Comparison of ENCODE assay signal across 18 cellular contexts in the genomic region with DNA sequence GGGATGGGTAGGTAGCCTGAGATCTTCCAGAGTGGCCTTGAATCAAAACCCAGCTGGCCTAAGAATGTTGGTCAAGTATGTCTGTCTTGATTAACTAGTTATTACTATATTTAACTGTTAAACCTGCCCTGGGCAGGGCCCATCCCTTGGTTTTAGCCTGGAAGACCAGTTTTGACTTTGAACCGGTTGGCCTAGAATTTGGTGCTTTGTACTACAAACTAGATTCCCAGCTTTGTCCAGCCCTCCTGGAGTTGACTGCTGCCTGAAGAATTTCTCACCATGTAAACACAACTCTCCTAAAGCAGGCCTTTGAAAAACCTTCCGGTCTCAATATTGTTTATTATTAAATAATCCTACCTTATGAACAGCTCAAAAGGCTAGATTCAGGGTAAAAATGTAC. TPM values are rescaled to one million over a fixed set of nuclear protein-coding genes. Genes with fewer than 3 reads are reported as not detected.
DNase-seq lines count a peak whose midpoint lies in the region; FAIRE-seq and TF ChIP-seq lines count a peak whose summit lies in the region.
"Had no signal": no experiment of that assay in that cellular context is flagged by ENCODE, and none has a peak within 500 bp of the region (broad histone marks: within the 10 kb centered on the region; RNA-seq: fewer than 3 reads in every experiment).

No MANE protein-coding gene starts in this region.

- TF ChIP-seq CTCF in bronchial epithelial cell (IDR thresholded peaks at IDR 0.05; ENCODE audit: insufficient read depth, low read length, severe bottlenecking) (no peak), GM20000 (IDR thresholded peaks at IDR 0.05; ENCODE audit: extremely low read depth, missing control alignments) (no peak)

- H3K9ac ChIP-seq in BLaER1 treated with 17β-estradiol and CSF1 and Interleukin-3, amounts not matched to agents 10 nM and 100 nM, result peak overlapping the region in 3 of 11 experiments; percentile 9 to 28 (median 16); a peak in 3 of 22 replicates
- H3K9ac ChIP-seq in mucosa of stomach (ENCODE audit: low read length), result peak overlapping the region; percentile 30
- H3K9ac ChIP-seq: KMS-11 had no signal

- peaks cover 0 to 21% (median 2%) of the 10 kb centered on the region in 11 experiments; a peak in 7 of 22 replicates for H3K36me3 ChIP-seq in BLaER1 treated with 17β-estradiol and CSF1 and Interleukin-3, amounts not matched to agents 10 nM and 100 nM
- no peaks in the 10 kb centered on the region for H3K36me3 ChIP-seq in bronchial epithelial cell (ENCODE audit: control insufficient read depth, insufficient read depth, low read length)
- no peaks in the 10 kb centered on the region for H3K36me3 ChIP-seq in mucosa of stomach (ENCODE audit: control insufficient read depth, insufficient read depth, low read length)

- peak overlapping the region in 6 of 11 experiments; percentile 58 to 92 (median 82); a peak in 10 of 22 replicates for H3K4me2 ChIP-seq in BLaER1 treated with 17β-estradiol and CSF1 and Interleukin-3, amounts not matched to agents 10 nM and 100 nM

- H4K20me1 ChIP-seq in BLaER1 treated with 17β-estradiol and CSF1 and Interleukin-3, amounts not matched to agents 10 nM and 100 nM, result peaks cover 26 to 97% (median 65%) of the 10 kb centered on the region in 11 experiments; a peak in 20 of 22 replicates

- H3K27me3 ChIP-seq in BLaER1 treated with 17β-estradiol and CSF1 and Interleukin-3, amounts not matched to agents 10 nM and 100 nM, result no peaks in the 10 kb centered on the region
- no peaks in the 10 kb centered on the region for H3K27me3 ChIP-seq in bronchial epithelial cell (ENCODE audit: control insufficient read depth, insufficient read depth, low read length)
- H3K27me3 ChIP-seq in mucosa of stomach (ENCODE audit: control insufficient read depth, insufficient read depth, low read length), result no peaks in the 10 kb centered on the region
- H3K27me3 ChIP-seq: testis had no signal

- no peaks in the 10 kb centered on the region for H3K9me3 ChIP-seq in BLaER1 treated with 17β-estradiol and CSF1 and Interleukin-3, amounts not matched to agents 10 nM and 100 nM (replicated peaks in 1 of 11)
- H3K9me3 ChIP-seq in mucosa of stomach (ENCODE audit: control insufficient read depth, low read length), result no peaks in the 10 kb centered on the region
- H3K9me3 ChIP-seq: testis had no signal

- DNase-seq in bronchial epithelial cell (ENCODE audit: low read depth) (peak; percentile 55), Ammon's horn (ENCODE audit: low spot score) (no peak), GM20000 (ENCODE audit: low spot score) (no peak)
- no peak for DNase-seq in activated naive CD4-positive, alpha-beta T cell treated with anti-CD3 and anti-CD28 coated beads, Interleukin-2, amount 50 U/mL, for 16 hours
- DNase-seq: activated CD4-positive, CD25-positive, alpha-beta regulatory T cell treated with anti-CD3 and anti-CD28 coated beads, Interleukin-2, amount 50 U/mL, for 72 hours; activated CD8-positive, alpha-beta memory T cell treated with anti-CD3 and anti-CD28 coated beads, Interleukin-2, amount 50 U/mL, for 48 hours; activated naive CD4-positive, alpha-beta T cell treated with Interleukin-2 at 50 U/mL for 16 hours; dermis blood vessel endothelial cell; hypothalamus; left colon; naive B cell; NCI-H1105; NCI-H2227 treated with DMSO at 0.1 percent for 48 hours; Right ventricle myocardium superior; testis had no signal

- peaks cover 38 to 57% (median 49%) of the 10 kb centered on the region in 10 experiments for H3K4me1 ChIP-seq in BLaER1 treated with 17β-estradiol and CSF1 and Interleukin-3, amounts not matched to agents 10 nM and 100 nM
- peaks cover 47% of the 10 kb centered on the region for H3K4me1 ChIP-seq in mucosa of stomach (ENCODE audit: control insufficient read depth, insufficient read depth, low read length)
- H3K4me1 ChIP-seq: testis had no signal

- peak overlapping the region in 3 of 11 experiments; percentile 50 to 74 (median 57); a peak in 2 of 22 replicates for H3K27ac ChIP-seq in BLaER1 treated with 17β-estradiol and CSF1 and Interleukin-3, amounts not matched to agents 10 nM and 100 nM
- H3K27ac ChIP-seq: testis had no signal

- FAIRE-seq in bronchial epithelial cell (lab: Jason Lieb, UNC), result no peak

- H3K4me3 ChIP-seq in BLaER1 treated with 17β-estradiol and CSF1 and Interleukin-3, amounts not matched to agents 10 nM and 100 nM, result no peak overlapping the region
- H3K4me3 ChIP-seq in bronchial epithelial cell (ENCODE audit: low read depth, low read length) (no peak overlapping the region), mucosa of stomach (ENCODE audit: low read length) (no peak overlapping the region)
- H3K4me3 ChIP-seq: testis had no signal

RNA-seq across cellular contexts. Expression of gene C15orf62, which starts 16.0 kb away (rescaled TPM):
- 1.8 and 2.7 TPM in 2 replicates for total RNA-seq in bronchial epithelial cell

RNA-seq across cellular contexts. Expression of gene ZFYVE19, which starts 21.1 kb away (rescaled TPM):
- 30.3 and 34.0 TPM in 2 replicates for total RNA-seq in bronchial epithelial cell

RNA-seq across cellular contexts. Expression of gene DNAJC17, which starts 21.5 kb away (rescaled TPM):
- total RNA-seq in bronchial epithelial cell, result 21.1 and 30.7 TPM in 2 replicates

RNA-seq across cellular contexts. Expression of gene GCHFR, which starts 21.9 kb away (rescaled TPM):
- 12.4 and 13.8 TPM in 2 replicates for total RNA-seq in bronchial epithelial cell

RNA-seq across cellular contexts. Expression of gene RMDN3, which starts 30.8 kb away (rescaled TPM):
- 15.0 and 20.1 TPM in 2 replicates for total RNA-seq in bronchial epithelial cell
